Comparison of ENCODE assay signal across 8 cellular contexts in genomic region chr6:127420558-127420957, GRCh38. TPM values are rescaled to one million over a fixed set of nuclear protein-coding genes. Genes with fewer than 3 reads are reported as not detected.
DNase-seq lines count a peak whose midpoint lies in the region; TF ChIP-seq lines count a peak whose summit lies in the region.

No MANE protein-coding gene starts in this region.

- peak; percentile 72 for TF ChIP-seq CTCF in GM06990 (IDR thresholded peaks at IDR 0.05; ENCODE audit: insufficient read depth, low read length, poor library complexity, severe bottlenecking)
- peak; percentile 68 for TF ChIP-seq CTCF in KMS-11 (conservative IDR thresholded peaks at IDR 0.05; ENCODE audit: low read depth, low read length)
- TF ChIP-seq CTCF in retinal pigment epithelial cell (conservative IDR thresholded peaks at IDR 0.05; ENCODE audit: low read depth, low read length): peak; percentile 67

- intact Hi-C loops in head of caudate nucleus (cut with DNase I): no loop called here
- intact Hi-C loops in posterior vena cava (cut with DNase I): no loop called here

- H2AFZ ChIP-seq in KMS-11 (ENCODE audit: low read depth): peak overlapping the region; percentile 59

- no peaks in the 10 kb centered on the region for H3K27me3 ChIP-seq in GM06990 (replicated peaks; ENCODE audit: control insufficient read depth, insufficient read depth, low read length)
- no peaks in the 10 kb centered on the region for H3K27me3 ChIP-seq in KMS-11 (ENCODE audit: insufficient read depth, low read depth)

- H3K4me1 ChIP-seq in KMS-11 (ENCODE audit: low read depth, poor library complexity, severe bottlenecking): peaks cover 12% of the 10 kb centered on the region

- H3K4me2 ChIP-seq in KMS-11: no peak overlapping the region

- H4K20me1 ChIP-seq in KMS-11 (ENCODE audit: insufficient read depth): no peaks in the 10 kb centered on the region

- H3K9ac ChIP-seq in KMS-11: no peak overlapping the region

- H3K4me3 ChIP-seq in GM06990 (replicated peaks; ENCODE audit: low read depth, low read length) (no peak overlapping the region), KMS-11 (IDR thresholded peaks at IDR 0.05; ENCODE audit: insufficient read depth, low read depth, low read length) (no peak overlapping the region), retinal pigment epithelial cell (ENCODE audit: low read length) (no peak overlapping the region)

- no peaks in the 10 kb centered on the region for H3K36me3 ChIP-seq in GM06990 (ENCODE audit: control insufficient read depth, insufficient read depth, low read length)
- H3K36me3 ChIP-seq in KMS-11 (ENCODE audit: insufficient read depth): no peaks in the 10 kb centered on the region

- H3K79me2 ChIP-seq in KMS-11 (ENCODE audit: insufficient read depth, low read depth): no peaks in the 10 kb centered on the region

- no peak overlapping the region for H3K27ac ChIP-seq in KMS-11

- DNase-seq in GM06990 (ENCODE audit: extremely low read depth, insufficient read length): peak; percentile 60
- peak; percentile 31 for DNase-seq in GOT3 (lab: John Stamatoyannopoulos, UW)
- peak; percentile 55 for DNase-seq in SK-N-DZ (ENCODE audit: low spot score)
- peak; percentile 4 to 31 (median 12) for DNase-seq in activated naive CD4-positive, alpha-beta T cell (lab: John Stamatoyannopoulos, UW)
- peak in 41 of 42 donors; percentile 13 to 91 (median 66) for DNase-seq in head of caudate nucleus
- DNase-seq in retinal pigment epithelial cell (ENCODE audit: low read depth): peak; percentile 66
- DNase-seq in posterior vena cava (ENCODE audit: low spot score): no peak

RNA-seq across cellular contexts. Expression of gene KIAA0408, which starts 38.6 kb away (rescaled TPM):
- 22.2 and 26.1 TPM in 2 replicates for polyA plus RNA-seq in SK-N-DZ (2014; cell fraction: cytosol; rRNA removed)
- 35.1 and 38.7 TPM in 2 replicates for polyA plus RNA-seq in SK-N-DZ (2014; cell fraction: nucleus; rRNA removed)
- total RNA-seq in posterior vena cava: 1 to 10 TPM; 2.4 to 3.0 TPM
